ENCODE assay signal across 8 cellular contexts in genomic region chr4:25859429-25860148, GRCh38. TPM values are rescaled to one million over a fixed set of nuclear protein-coding genes. Genes with fewer than 3 reads are reported as not detected.
DNase-seq lines count a peak whose midpoint lies in the region; ATAC-seq and TF ChIP-seq lines count a peak whose summit lies in the region.

No MANE protein-coding gene starts in this region.

- intact Hi-C loops in heart right ventricle (cut with DNase I) (loop anchor here in 4 of 10 donors (5.0 kb wide), 2 partner anchors 53 to 58 kb away; partner anchors contain the start of gene SMIM20 (in 3 of the 4)), Right ventricle myocardium inferior (cut with DNase I) (no loop called here)

- H4K20me1 ChIP-seq in SK-N-SH (ENCODE audit: insufficient read depth) (no peaks in the 10 kb centered on the region), osteoblast (ENCODE audit: insufficient read depth, low read length) (peaks cover 2% of the 10 kb centered on the region)

- H3F3A ChIP-seq in SK-N-SH (replicated peaks; ENCODE audit: insufficient read depth): no peaks in the 10 kb centered on the region

- POLR2A ChIA-PET in SK-N-SH (lab: Yijun Ruan, JAX): no interaction called here

- H2AFZ ChIP-seq in SK-N-SH (ENCODE audit: low read depth) (no peak overlapping the region), osteoblast (ENCODE audit: low read length) (no peak overlapping the region)

- H3K36me3 ChIP-seq in heart right ventricle (no peaks in the 10 kb centered on the region), SK-N-SH (replicated peaks in 1 of 2; ENCODE audit: control insufficient read depth in 1 of 2, insufficient read depth in 2 of 2, low read length in 1 of 2) (no peaks in the 10 kb centered on the region), osteoblast (ENCODE audit: insufficient read depth, low read length) (no peaks in the 10 kb centered on the region), BE2C (no peaks in the 10 kb centered on the region)

- H3K4me2 ChIP-seq in SK-N-SH (no peak overlapping the region; the same call in 1 of the 2 replicates), osteoblast (ENCODE audit: insufficient read depth, low read length) (no peak overlapping the region)

- TF ChIP-seq EP300 in SK-N-SH (IDR thresholded peaks at IDR 0.05; ENCODE audit: borderline replicate concordance in 1 of 2, low read depth in 1 of 2, low read length in 1 of 2): no peak

- 52 to 69% methylated on average over 6 of the region's 6 CpGs for WGBS in heart right ventricle, 2 donors
- 52% methylated on average over 6 of the region's 6 CpGs for WGBS in SK-N-SH (ENCODE audit: low lambda C conversion rate)

- no peak for TF ChIP-seq RAD21 in SK-N-SH (IDR thresholded peaks at IDR 0.05; ENCODE audit: low read length)

- H3K27me3 ChIP-seq in heart right ventricle (no peaks in the 10 kb centered on the region), SK-N-SH (ENCODE audit: insufficient read depth) (no peaks in the 10 kb centered on the region), osteoblast (ENCODE audit: insufficient read depth, low read length) (no peaks in the 10 kb centered on the region), BE2C (peaks cover 27% of the 10 kb centered on the region)

- H3K27ac ChIP-seq in heart right ventricle: peak overlapping the region in 9 of 10 donors; percentile 13 to 90 (median 53)
- no peak overlapping the region for H3K27ac ChIP-seq in SK-N-SH (ENCODE audit: low read depth in 2 of 2, low read length in 1 of 2)
- no peak overlapping the region for H3K27ac ChIP-seq in osteoblast (ENCODE audit: low read depth, low read length)

- no peak for TF ChIP-seq CTCF in heart right ventricle (IDR thresholded peaks at IDR 0.05)
- TF ChIP-seq CTCF in SK-N-SH (IDR thresholded peaks at IDR 0.05): no peak
- TF ChIP-seq CTCF in osteoblast (IDR thresholded peaks at IDR 0.05; ENCODE audit: extremely low read depth, low read depth, low read length): no peak
- no peak for TF ChIP-seq CTCF in BE2C (IDR thresholded peaks at IDR 0.05; ENCODE audit: low read depth, low read length)

- H3K79me2 ChIP-seq in SK-N-SH (ENCODE audit: insufficient read depth): no peaks in the 10 kb centered on the region
- H3K79me2 ChIP-seq in osteoblast (ENCODE audit: insufficient read depth, low read length): peaks cover 49% of the 10 kb centered on the region

- H3K4me3 ChIP-seq in heart right ventricle: no peak overlapping the region
- no peak overlapping the region for H3K4me3 ChIP-seq in SK-N-SH (ENCODE audit: low read depth in 2 of 2, low read length in 1 of 2)
- H3K4me3 ChIP-seq in osteoblast (ENCODE audit: insufficient read depth, low read length): no peak overlapping the region
- no peak overlapping the region for H3K4me3 ChIP-seq in BE2C (ENCODE audit: low read depth, low read length)

- no peak overlapping the region for H3K9ac ChIP-seq in SK-N-SH

- DNase-seq in heart right ventricle (no peak), Right ventricle myocardium inferior (ENCODE audit: missing footprints) (no peak), SK-N-SH (peak; percentile 31), lung microvascular endothelial cell (ENCODE audit: low read depth in 2 of 2) (peak; percentile 22 to 62), osteoblast (ENCODE audit: insufficient read length, low spot score, missing footprints) (no peak), BE2C (no peak)

- no peaks in the 10 kb centered on the region for H3K9me2 ChIP-seq in SK-N-SH

- H3K9me3 ChIP-seq in heart right ventricle (no peaks in the 10 kb centered on the region), SK-N-SH (no peaks in the 10 kb centered on the region), osteoblast (ENCODE audit: low read depth, low read length) (no peaks in the 10 kb centered on the region), BE2C (no peaks in the 10 kb centered on the region)

- ATAC-seq in heart right ventricle: peak in 5 of 8 donors; percentile 18 to 64 (median 52)
- ATAC-seq in Right ventricle myocardium inferior: no peak
- ATAC-seq in HG02884 (IDR thresholded peaks at IDR 0.05; ENCODE audit: unreplicated experiment): peak; percentile 43
- ATAC-seq in HG03280 (IDR thresholded peaks at IDR 0.05; ENCODE audit: unreplicated experiment): no peak

- CTCF ChIA-PET in SK-N-SH (lab: Yijun Ruan, JAX): interaction anchor here (0.7 kb wide), 1 partner anchor 16 kb away, joined by 3 read pairs; no protein-coding TSS in a partner anchor

- H3K4me1 ChIP-seq in heart right ventricle: peaks cover 0 to 72% (median 38%) of the 10 kb centered on the region in 9 donors
- H3K4me1 ChIP-seq in SK-N-SH (ENCODE audit: control insufficient read depth in 1 of 2, insufficient read depth in 2 of 2, low read depth in 1 of 2, low read length in 1 of 2): peaks cover 16 to 21% of the 10 kb centered on the region in 2 experiments; a peak in 2 of 4 replicates
- H3K4me1 ChIP-seq in osteoblast (ENCODE audit: insufficient read depth, low read length): peaks cover 30% of the 10 kb centered on the region
- H3K4me1 ChIP-seq in BE2C: no peaks in the 10 kb centered on the region

TF ChIP-seq in SK-N-SH, 30 proteins besides CTCF, POLR2A, EP300 and RAD21:
- no peak for TF ChIP-seq RCOR1 (IDR thresholded peaks at IDR 0.05; ENCODE audit: low read length)

RNA-seq across cellular contexts. Expression of gene SEL1L3, which starts 3.2 kb away (rescaled TPM):
- total RNA-seq in heart right ventricle (1 to 10 TPM; 2.5 to 9.8 (median 3.7) TPM), Right ventricle myocardium inferior (3.9 TPM), lung microvascular endothelial cell (34.9 and 61.5 TPM in 2 replicates), osteoblast (66.6 and 83.6 TPM in 2 replicates)
- polyA plus RNA-seq in heart right ventricle (1 to 10 TPM; 1.4 to 2.5 TPM), SK-N-SH (2012; rRNA removed) (2.2 and 3.7 TPM in 2 replicates)
- 3.8 and 4.1 TPM in 2 replicates for polyA plus RNA-seq in SK-N-SH (2012; cell fraction: cytosol; rRNA removed)
- polyA plus RNA-seq in SK-N-SH (2012; cell fraction: nucleus; rRNA removed): 1.8 and 3.8 TPM in 2 replicates
- not detected for polyA plus RNA-seq in BE2C (2012; ENCODE audit: insufficient read depth, insufficient read length, low read depth)

RNA-seq across cellular contexts. Expression of gene SMIM20, which starts 54.4 kb away (rescaled TPM):
- 10 to 100 TPM; 31.6 to 48.5 (median 44.1) TPM for total RNA-seq in heart right ventricle
- 10 to 100 TPM; 27.4 to 32.9 TPM for polyA plus RNA-seq in heart right ventricle
- total RNA-seq in Right ventricle myocardium inferior: 41.5 TPM
- polyA plus RNA-seq in SK-N-SH (2012; rRNA removed): 39.2 and 39.4 TPM in 2 replicates
- polyA plus RNA-seq in SK-N-SH (2012; cell fraction: cytosol; rRNA removed): 56.0 and 63.8 TPM in 2 replicates
- polyA plus RNA-seq in SK-N-SH (2012; cell fraction: nucleus; rRNA removed): 7.7 and 12.2 TPM in 2 replicates
- total RNA-seq in lung microvascular endothelial cell: 8.9 and 16.6 TPM in 2 replicates
- total RNA-seq in osteoblast: 34.7 and 41.3 TPM in 2 replicates
- polyA plus RNA-seq in BE2C (2012; ENCODE audit: insufficient read depth, insufficient read length, low read depth): 11.7 TPM

Comparison
In these comparisons a context has a peak if more than half of its experiments do, and no peak if none do; other contexts are left out.
1. ATAC-seq: peak in heart right ventricle (5 of 8) and HG02884 (single experiment); none in Right ventricle myocardium inferior (single experiment) and HG03280 (single experiment).
2. DNase-seq: peak in SK-N-SH (single experiment) and lung microvascular endothelial cell (2 of 2); none in heart right ventricle (0 of 2), Right ventricle myocardium inferior (single experiment), osteoblast (single experiment) and BE2C (single experiment).
3. H3K27ac ChIP-seq: peak in heart right ventricle (9 of 10); none in SK-N-SH (0 of 2) and osteoblast (single experiment).